Comparison of ENCODE assay signal across 8 cellular contexts in the genomic region with DNA sequence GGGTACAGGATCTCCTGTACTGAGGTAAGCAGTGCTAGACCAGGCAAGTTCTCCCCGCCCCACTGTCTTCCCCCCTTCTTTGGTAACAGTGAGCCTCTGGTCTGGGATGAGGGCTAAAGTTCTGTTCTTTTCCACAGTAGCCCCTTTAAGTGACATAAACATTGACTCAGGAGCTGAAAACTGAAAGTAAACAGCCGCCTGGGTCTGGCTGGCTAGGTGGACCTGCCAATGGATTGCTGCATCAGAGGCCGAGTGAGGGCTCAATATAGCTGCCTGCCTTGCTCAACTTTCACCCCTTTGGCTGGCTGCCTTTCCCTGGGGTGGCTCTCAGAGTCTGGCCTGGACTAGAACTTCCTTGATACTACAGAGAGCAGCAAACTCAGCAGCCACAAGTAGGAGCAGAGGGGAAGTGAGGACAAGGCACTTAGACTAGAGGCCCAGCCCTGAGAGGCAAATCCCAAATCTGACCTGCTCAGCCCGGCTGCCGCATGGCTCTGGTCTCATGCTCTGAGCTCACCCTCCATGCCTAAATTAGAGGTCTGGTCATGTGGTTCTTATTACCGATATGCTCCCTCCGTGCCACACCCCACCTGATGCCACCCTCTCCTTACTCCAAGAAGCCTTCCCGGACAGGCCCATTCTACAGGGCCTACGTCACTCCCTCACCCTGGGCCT. TPM values are rescaled to one million over a fixed set of nuclear protein-coding genes. Genes with fewer than 3 reads are reported as not detected.
DNase-seq lines count a peak whose midpoint lies in the region; ATAC-seq and TF ChIP-seq lines count a peak whose summit lies in the region.

No MANE protein-coding gene starts in this region.

- no peak overlapping the region for H3K4me3 ChIP-seq in NB4 (ENCODE audit: low read depth, low read length)
- H3K4me3 ChIP-seq in epithelial cell of proximal tubule (ENCODE audit: low read depth, low read length), result no peak overlapping the region

- DNase-seq in AG08395 (ENCODE audit: low spot score) (peak; percentile 76), NB4 (ENCODE audit: low read depth) (peak; percentile 41), epithelial cell of proximal tubule (ENCODE audit: low read depth) (peak; percentile 45), myocyte (ENCODE audit: low read depth) (peak; percentile 34), activated gamma-delta T cell treated with Interleukin-2 at 50 U/mL for 16 hours (no peak), GM20000 (ENCODE audit: low spot score) (no peak)
- DNase-seq in activated T-cell treated with anti-CD3 and anti-CD28 coated beads, Interleukin-2, amount 50 U/mL, for 48 hours, result no peak

- no peak for ATAC-seq in HG02798 (IDR thresholded peaks at IDR 0.05; ENCODE audit: poor library complexity, unreplicated experiment)

- no peak for TF ChIP-seq POLR2A in NB4 (IDR thresholded peaks at IDR 0.05; ENCODE audit: extremely low read depth, insufficient read length)

- no peak for TF ChIP-seq CTCF in NB4 (IDR thresholded peaks at IDR 0.05; ENCODE audit: low read depth, low read length)
- TF ChIP-seq CTCF in epithelial cell of proximal tubule (conservative IDR thresholded peaks at IDR 0.05; ENCODE audit: low read depth, low read length), result no peak
- no peak for TF ChIP-seq CTCF in GM20000 (IDR thresholded peaks at IDR 0.05; ENCODE audit: extremely low read depth, missing control alignments)

RNA-seq across cellular contexts. Expression of a gene that starts 9.6 kb away (rescaled TPM):
- total RNA-seq in epithelial cell of proximal tubule, result 0.06 and 0.22 TPM in 2 replicates
- 0.62 and 2.6 TPM in 2 replicates for total RNA-seq in myocyte
- polyA plus RNA-seq in myocyte (2012), result 1.8 TPM

RNA-seq across cellular contexts. Expression of a gene that starts 35.8 kb away (rescaled TPM):
- 86.2 and 139 TPM in 2 replicates for total RNA-seq in epithelial cell of proximal tubule
- 108 and 148 TPM in 2 replicates for total RNA-seq in myocyte
- polyA plus RNA-seq in myocyte (2012), result 141 TPM

Comparison
In these comparisons a context has a peak if more than half of its experiments do, and no peak if none do; other contexts are left out.
1. DNase-seq: peak in AG08395 (single experiment), NB4 (single experiment), epithelial cell of proximal tubule (single experiment) and myocyte (single experiment); none in activated gamma-delta T cell treated with Interleukin-2 at 50 U/mL for 16 hours (single experiment), GM20000 (single experiment) and activated T-cell treated with anti-CD3 and anti-CD28 coated beads, Interleukin-2, amount 50 U/mL, for 48 hours (0 of 2).